Comparison of ENCODE assay signal across 26 cellular contexts in the genomic region with DNA sequence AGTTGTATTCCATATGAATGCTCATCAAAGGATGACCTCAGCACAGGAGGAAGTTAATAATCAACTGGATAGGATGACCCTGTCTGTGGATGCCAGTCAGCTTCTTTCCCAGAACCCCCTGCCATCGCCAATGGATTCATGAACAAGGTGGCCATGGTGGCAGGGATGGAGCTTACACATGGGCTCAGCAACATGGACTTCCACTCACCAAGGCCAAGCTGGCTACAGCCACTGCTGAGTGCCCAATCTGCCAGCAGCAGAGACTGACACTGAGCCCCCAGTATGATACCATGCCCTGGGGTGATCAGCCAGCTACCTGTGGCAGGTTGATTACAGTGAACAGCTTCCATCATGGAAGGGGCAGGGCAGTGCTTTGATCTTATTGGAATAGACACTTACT. TPM values are rescaled to one million over a fixed set of nuclear protein-coding genes. Genes with fewer than 3 reads are reported as not detected.
DNase-seq lines count a peak whose midpoint lies in the region; FAIRE-seq and TF ChIP-seq lines count a peak whose summit lies in the region.
"Had no signal": no experiment of that assay in that cellular context is flagged by ENCODE, and none has a peak within 500 bp of the region (broad histone marks: within the 10 kb centered on the region; RNA-seq: fewer than 3 reads in every experiment).

No MANE protein-coding gene starts in this region.

- no peak overlapping the region for H3K14ac ChIP-seq in trophoblast cell (ENCODE audit: low read length)

- no peak overlapping the region for H2BK12ac ChIP-seq in trophoblast cell (ENCODE audit: low read length)

- H3K9me3 ChIP-seq in trophoblast cell (ENCODE audit: insufficient read depth, low read depth, low read length) (peaks cover 2% of the 10 kb centered on the region), smooth muscle cell (replicated peaks; ENCODE audit: low read depth) (no peaks in the 10 kb centered on the region)
- H3K9me3 ChIP-seq: BE2C had no signal

- no CpG with 5 or more reads among the region's 1 CpG for WGBS in trophoblast cell (ENCODE audit: extremely low coverage, insufficient coverage, insufficient read length)
- WGBS in smooth muscle cell (ENCODE audit: low lambda C conversion rate), result 93% methylated on average over 1 of the region's 1 CpG

- H3K23ac ChIP-seq in trophoblast cell (ENCODE audit: low read length), result no peak overlapping the region

- H3K36me3 ChIP-seq in trophoblast cell (ENCODE audit: control insufficient read depth in 1 of 2, insufficient read depth in 2 of 2, low read length in 2 of 2) (no peaks in the 10 kb centered on the region), smooth muscle cell (ENCODE audit: low read depth) (no peaks in the 10 kb centered on the region)
- H3K36me3 ChIP-seq: BE2C; BLaER1 treated with 17β-estradiol and CSF1 and Interleukin-3, amounts not matched to agents 10 nM and 100 nM had no signal

- DNase-seq in DMS53 (lab: John Stamatoyannopoulos, UW) (peak; percentile 63), RCC 7860 (ENCODE audit: low spot score) (peak; percentile 29), islet precursor cell (peak; percentile 38), trophoblast cell (no peak), GM19238 (ENCODE audit: insufficient read length, low spot score) (no peak), foreskin melanocyte (no peak), smooth muscle cell (lab: John Stamatoyannopoulos, UW; ENCODE audit: unreplicated experiment) (no peak), NCI-H1694 (lab: John Stamatoyannopoulos, UW) (no peak)
- DNase-seq: ACHN; AML-193; BE2C; CD4-positive, alpha-beta T cell; CD8-positive, alpha-beta memory T cell; DMS 273 treated with DMSO at 0.1 percent for 48 hours; DND-41; GM23248; H7; HCEC 1CT had no signal

- H3K4me3 ChIP-seq in trophoblast cell (ENCODE audit: low read depth, low read length), result peak overlapping the region; percentile 44
- no peak overlapping the region for H3K4me3 ChIP-seq in smooth muscle cell
- H3K4me3 ChIP-seq: BLaER1 treated with 17β-estradiol and CSF1 and Interleukin-3, amounts not matched to agents 10 nM and 100 nM; GM23248 had no signal

- H4K12ac ChIP-seq in trophoblast cell (ENCODE audit: low read depth, low read length), result no peak overlapping the region

- no peaks in the 10 kb centered on the region for H3K27me3 ChIP-seq in trophoblast cell (ENCODE audit: insufficient read depth, low read length)
- H3K27me3 ChIP-seq in smooth muscle cell (ENCODE audit: low read depth), result peaks cover 15% of the 10 kb centered on the region
- H3K27me3 ChIP-seq: BLaER1 treated with 17β-estradiol and CSF1 and Interleukin-3, amounts not matched to agents 10 nM and 100 nM had no signal

- H3K9ac ChIP-seq in trophoblast cell (ENCODE audit: low read length) (no peak overlapping the region), smooth muscle cell (ENCODE audit: low read depth) (no peak overlapping the region)
- H3K9ac ChIP-seq: BLaER1 treated with 17β-estradiol and CSF1 and Interleukin-3, amounts not matched to agents 10 nM and 100 nM; GM23248 had no signal

- no peaks in the 10 kb centered on the region for H4K20me1 ChIP-seq in smooth muscle cell (ENCODE audit: low read depth)
- H4K20me1 ChIP-seq: BLaER1 treated with 17β-estradiol and CSF1 and Interleukin-3, amounts not matched to agents 10 nM and 100 nM had no signal

- no peak overlapping the region for H3K18ac ChIP-seq in trophoblast cell (ENCODE audit: low read length)

- H3K4me2 ChIP-seq in trophoblast cell (ENCODE audit: low read length) (no peak overlapping the region), smooth muscle cell (no peak overlapping the region)
- H3K4me2 ChIP-seq: BLaER1 treated with 17β-estradiol and CSF1 and Interleukin-3, amounts not matched to agents 10 nM and 100 nM had no signal

- H4K8ac ChIP-seq in trophoblast cell (ENCODE audit: low read depth, low read length), result no peak overlapping the region

- H3K27ac ChIP-seq in trophoblast cell (ENCODE audit: low read depth, low read length) (no peak overlapping the region), smooth muscle cell (ENCODE audit: low read depth) (no peak overlapping the region)
- H3K27ac ChIP-seq: BLaER1 treated with 17β-estradiol and CSF1 and Interleukin-3, amounts not matched to agents 10 nM and 100 nM; GM23248 had no signal

- no peak overlapping the region for H3K4ac ChIP-seq in trophoblast cell (ENCODE audit: low read depth, low read length)

- no peak overlapping the region for H2AK5ac ChIP-seq in trophoblast cell (ENCODE audit: low read length)

- no peaks in the 10 kb centered on the region for H3K79me1 ChIP-seq in trophoblast cell (ENCODE audit: low read length)

- H2BK120ac ChIP-seq in trophoblast cell (ENCODE audit: insufficient read depth, low read length, poor library complexity), result no peak overlapping the region

- no peak overlapping the region for H4K91ac ChIP-seq in trophoblast cell (ENCODE audit: low read depth, low read length)

- no peak for FAIRE-seq in RCC 7860 (lab: Jason Lieb, UNC)
- FAIRE-seq: A204.1, D721Med, G401.6, GM12892, GM19239, H1 had no signal

- no peak overlapping the region for H2BK5ac ChIP-seq in trophoblast cell (ENCODE audit: low read depth, low read length, poor library complexity)

- H3F3A ChIP-seq in smooth muscle cell (ENCODE audit: low read depth), result no peaks in the 10 kb centered on the region

- no peak for TF ChIP-seq CTCF in smooth muscle cell (IDR thresholded peaks at IDR 0.05; ENCODE audit: borderline replicate concordance, insufficient read depth, poor library complexity, severe bottlenecking)

- H2AFZ ChIP-seq in trophoblast cell (ENCODE audit: insufficient read depth, low read length, poor library complexity), result no peak overlapping the region
- H2AFZ ChIP-seq in smooth muscle cell (ENCODE audit: low read depth), result no peak overlapping the region
- H2AFZ ChIP-seq: GM23248 had no signal

- H3K4me1 ChIP-seq in trophoblast cell (ENCODE audit: control insufficient read depth in 1 of 2, insufficient read depth in 2 of 2, low read length in 2 of 2) (no peaks in the 10 kb centered on the region), smooth muscle cell (ENCODE audit: low read depth) (no peaks in the 10 kb centered on the region)
- H3K4me1 ChIP-seq: BE2C; BLaER1 treated with 17β-estradiol and CSF1 and Interleukin-3, amounts not matched to agents 10 nM and 100 nM had no signal

- H3K79me2 ChIP-seq in trophoblast cell (ENCODE audit: control insufficient read depth, insufficient read depth, low read length, poor library complexity), result no peaks in the 10 kb centered on the region
- H3K79me2 ChIP-seq in smooth muscle cell (ENCODE audit: low read depth), result no peaks in the 10 kb centered on the region

RNA-seq across cellular contexts. Expression of gene VSX1, which starts 44.7 kb away (rescaled TPM):
- polyA plus RNA-seq in trophoblast cell (2013), result not detected in 2 replicates
- total RNA-seq in smooth muscle cell, result not detected in 2 replicates
- polyA plus RNA-seq in smooth muscle cell, result not detected in 2 replicates
- total RNA-seq: CD4-positive, alpha-beta T cell; CD8-positive, alpha-beta memory T cell; GM23248; H1; H7 had no signal
- polyA plus RNA-seq: CD14-positive monocyte; CD8-positive, alpha-beta memory T cell; GM23248 had no signal

Comparison
In these comparisons a context has a peak if more than half of its experiments do, and no peak if none do; other contexts are left out.
1. DNase-seq: peak in DMS53 (single experiment), RCC 7860 (single experiment) and islet precursor cell (single experiment); none in trophoblast cell (0 of 2), GM19238 (single experiment), foreskin melanocyte (single experiment), smooth muscle cell (single experiment) and NCI-H1694 (single experiment).